In the genomic region with DNA sequence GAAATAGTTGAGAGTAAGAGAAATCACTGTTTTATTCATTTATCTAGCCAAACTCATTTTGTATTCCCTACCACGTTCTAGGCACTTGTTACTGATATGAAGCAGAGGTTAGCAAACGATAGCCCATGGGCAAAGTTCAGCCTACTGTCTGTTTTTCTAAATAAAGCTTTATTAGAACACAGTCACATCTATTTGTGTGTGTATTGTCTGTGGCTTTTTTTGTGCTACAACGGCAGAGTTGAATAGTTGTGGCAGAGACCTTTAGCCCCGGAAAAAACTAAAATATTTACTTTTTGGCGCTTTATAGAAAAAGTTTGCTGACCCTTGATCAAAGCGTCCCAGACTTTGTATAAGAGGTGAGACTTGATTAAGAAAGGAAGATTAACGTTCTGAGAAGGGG, we compare ENCODE assay signal across 1 cellular context.
TF ChIP-seq lines count a peak whose summit lies in the region.

No MANE protein-coding gene starts in this region.

TF ChIP-seq in HepG2, 621 proteins besides CTCF, POLR2A, EP300 and RAD21 (continued from another document):
- TF ChIP-seq, protein P1, sequence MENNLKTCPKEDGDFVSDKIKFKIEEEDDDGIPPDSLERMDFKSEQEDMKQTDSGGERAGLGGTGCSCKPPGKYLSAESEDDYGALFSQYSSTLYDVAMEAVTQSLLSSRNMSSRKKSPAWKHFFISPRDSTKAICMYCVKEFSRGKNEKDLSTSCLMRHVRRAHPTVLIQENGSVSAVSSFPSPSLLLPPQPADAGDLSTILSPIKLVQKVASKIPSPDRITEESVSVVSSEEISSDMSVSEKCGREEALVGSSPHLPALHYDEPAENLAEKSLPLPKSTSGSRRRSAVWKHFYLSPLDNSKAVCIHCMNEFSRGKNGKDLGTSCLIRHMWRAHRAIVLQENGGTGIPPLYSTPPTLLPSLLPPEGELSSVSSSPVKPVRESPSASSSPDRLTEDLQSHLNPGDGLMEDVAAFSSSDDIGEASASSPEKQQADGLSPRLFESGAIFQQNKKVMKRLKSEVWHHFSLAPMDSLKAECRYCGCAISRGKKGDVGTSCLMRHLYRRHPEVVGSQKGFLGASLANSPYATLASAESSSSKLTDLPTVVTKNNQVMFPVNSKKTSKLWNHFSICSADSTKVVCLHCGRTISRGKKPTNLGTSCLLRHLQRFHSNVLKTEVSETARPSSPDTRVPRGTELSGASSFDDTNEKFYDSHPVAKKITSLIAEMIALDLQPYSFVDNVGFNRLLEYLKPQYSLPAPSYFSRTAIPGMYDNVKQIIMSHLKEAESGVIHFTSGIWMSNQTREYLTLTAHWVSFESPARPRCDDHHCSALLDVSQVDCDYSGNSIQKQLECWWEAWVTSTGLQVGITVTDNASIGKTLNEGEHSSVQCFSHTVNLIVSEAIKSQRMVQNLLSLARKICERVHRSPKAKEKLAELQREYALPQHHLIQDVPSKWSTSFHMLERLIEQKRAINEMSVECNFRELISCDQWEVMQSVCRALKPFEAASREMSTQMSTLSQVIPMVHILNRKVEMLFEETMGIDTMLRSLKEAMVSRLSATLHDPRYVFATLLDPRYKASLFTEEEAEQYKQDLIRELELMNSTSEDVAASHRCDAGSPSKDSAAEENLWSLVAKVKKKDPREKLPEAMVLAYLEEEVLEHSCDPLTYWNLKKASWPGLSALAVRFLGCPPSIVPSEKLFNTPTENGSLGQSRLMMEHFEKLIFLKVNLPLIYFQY (CRISPR knock-in tag; IDR thresholded peaks at IDR 0.05; ENCODE audit: borderline replicate concordance): no peak
- TF ChIP-seq PAWR (CRISPR knock-in tag; IDR thresholded peaks at IDR 0.05; ENCODE audit: borderline replicate concordance): no peak
- TF ChIP-seq HNF4A (CRISPR knock-in tag; IDR thresholded peaks at IDR 0.05): peak; percentile 55
- no peak for TF ChIP-seq ZMYM4 (CRISPR knock-in tag; IDR thresholded peaks at IDR 0.05)
- peak; percentile 50; the same call in 1 of the 2 replicates for TF ChIP-seq NR2F6 (IDR thresholded peaks at IDR 0.05)
- TF ChIP-seq NR2F6 (CRISPR knock-in tag; IDR thresholded peaks at IDR 0.05): no peak
- no peak for TF ChIP-seq NKX3-1 (CRISPR knock-in tag; IDR thresholded peaks at IDR 0.05)
